8 cellular contexts compared by ENCODE assay signal in genomic region chr6:35731736-35732532, GRCh38. TPM values are rescaled to one million over a fixed set of nuclear protein-coding genes. Genes with fewer than 3 reads are reported as not detected.
DNase-seq lines count a peak whose midpoint lies in the region; ATAC-seq, FAIRE-seq and TF ChIP-seq lines count a peak whose summit lies in the region.

No MANE protein-coding gene starts in this region.

- DNase-seq in A673 (ENCODE audit: low spot score): peak; percentile 86
- DNase-seq in GM18507 (ENCODE audit: extremely low spot score, insufficient read length, low read depth): peak; percentile 83
- peak; percentile 93 for DNase-seq in NCI-H2227 treated with DMSO at 0.1 percent for 48 hours (lab: John Stamatoyannopoulos, UW)
- DNase-seq in activated CD4-positive, alpha-beta T cell treated with anti-CD3 and anti-CD28 coated beads for 4 hours: peak; percentile 93 to 95
- peak; percentile 98 to 99 for DNase-seq in left colon
- DNase-seq in stimulated activated CD4-positive, alpha-beta T cell treated with anti-CD3 and anti-CD28 coated beads, Interleukin-1b, Interleukin-23, amount 100 ng/mL, for 24 hours (ENCODE audit: low read depth in 4 of 4, low spot score in 1 of 4): peak; percentile 90 to 97 (median 95)

- peaks cover 29% of the 10 kb centered on the region for H3K4me1 ChIP-seq in A673 (ENCODE audit: insufficient read depth, low read length, poor library complexity, severe bottlenecking)

- POLR2A ChIA-PET in A673 (lab: Charles Lee; ENCODE audit: low non-redundant PET): interaction anchor here (0.5 kb wide), 1 partner anchor 390 kb away, joined by 7 read pairs; the partner anchor contains the start of gene PPARD

- TSS peak; percentile 34 for BruUV-seq in A673 (replicated peaks; lab: Mats Ljungman, UMichigan)

- intact Hi-C loops in A673 (cut with micrococcal nuclease; ENCODE audit: unreplicated experiment) (loop anchor here (10.0 kb wide), 1 partner anchor 363 kb away; no protein-coding TSS in a partner anchor), left colon (cut with DNase I, micrococcal nuclease) (loop anchor here (5.0 to 10.0 kb wide), 2 partner anchors 130 to 207 kb away; no protein-coding TSS in a partner anchor)

- H3K9me3 ChIP-seq in A673 (ENCODE audit: low read depth, low read length, poor library complexity, severe bottlenecking): no peaks in the 10 kb centered on the region

- H3K27ac ChIP-seq in A673 (ENCODE audit: low read depth, low read length, poor library complexity, severe bottlenecking) (peak overlapping the region; percentile 81), cingulate gyrus (ENCODE audit: low read depth, low read length) (peak overlapping the region; percentile 100)

- H3K27me3 ChIP-seq in A673 (replicated peaks; ENCODE audit: insufficient read depth, low read depth, low read length, poor library complexity): no peaks in the 10 kb centered on the region

- CTCF ChIA-PET in A673 (lab: Charles Lee): interaction anchor here (0.5 to 0.6 kb wide), 2 partner anchors 116 to 209 kb away, joined by 7 to 10 read pairs; no protein-coding TSS in a partner anchor

- ATAC-seq in HG03025 (IDR thresholded peaks at IDR 0.05; ENCODE audit: low FRiP score, unreplicated experiment) (peak; percentile 32), left colon (peak; percentile 60)

- FAIRE-seq in GM18507 (lab: Jason Lieb, UNC): peak; percentile 75

- H3K4me3 ChIP-seq in A673 (ENCODE audit: low read depth, low read length, poor library complexity, severe bottlenecking): peak overlapping the region; percentile 90

- TF ChIP-seq CTCF in A673 (conservative IDR thresholded peaks at IDR 0.05; ENCODE audit: low read depth, low read length): 0 out of 2 replicates have a peak, but pooled peaks have one; percentile 14

- no peaks in the 10 kb centered on the region for H3K36me3 ChIP-seq in A673 (ENCODE audit: insufficient read depth, low read length, poor library complexity, severe bottlenecking)

RNA-seq across cellular contexts. Expression of gene ARMC12, which starts 4.9 kb away (rescaled TPM):
- total RNA-seq in A673 (2021) (0.74 and 1.0 TPM in 2 replicates), left colon (under 1 TPM in 1 of 2 donors, not detected in 1; 0.46 TPM)

RNA-seq across cellular contexts. Expression of gene FKBP5, which starts 43.2 kb away (rescaled TPM):
- total RNA-seq in A673 (2021) (20.4 and 26.2 TPM in 2 replicates), left colon (100 to 1,000 TPM in 1 of 2 donors, 10 to 100 TPM in 1; 40.3 to 252 TPM)

RNA-seq across cellular contexts. Expression of gene CLPSL2, which starts 44.5 kb away (rescaled TPM):
- total RNA-seq in A673 (2021): not detected in 2 replicates
- total RNA-seq in left colon: not detected

RNA-seq across cellular contexts. Expression of gene CLPSL1, which starts 48.9 kb away (rescaled TPM):
- not detected in 2 replicates for total RNA-seq in A673 (2021)
- total RNA-seq in left colon: not detected

Comparison
In these comparisons a context has a peak if more than half of its experiments do, and no peak if none do; other contexts are left out.
1. Peak in every context shown above with its lines: DNase-seq, ATAC-seq, H3K4me3 ChIP-seq and H3K27ac ChIP-seq.